13 cellular contexts compared by ENCODE assay signal in the genomic region with DNA sequence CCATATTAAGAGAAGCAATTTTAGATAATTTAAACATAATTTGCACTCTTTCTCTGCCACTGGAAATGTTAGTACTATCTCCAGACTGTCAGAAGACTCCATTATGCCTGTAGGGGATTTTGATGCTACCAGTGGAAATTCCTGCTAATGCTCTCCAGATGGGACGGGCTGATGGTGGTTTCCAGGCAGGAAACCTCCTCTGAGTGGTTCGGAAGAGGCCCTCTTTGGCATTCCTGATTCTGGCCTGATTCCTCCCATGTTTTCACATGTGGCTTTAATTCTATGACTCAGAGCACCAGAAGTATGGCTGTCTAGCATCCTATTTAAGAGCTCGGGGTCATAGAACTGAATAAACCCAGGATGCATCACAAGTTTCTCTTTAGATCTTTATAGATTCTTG.
DNase-seq lines count a peak whose midpoint lies in the region; ATAC-seq and TF ChIP-seq lines count a peak whose summit lies in the region.
"Had no signal": no experiment of that assay in that cellular context is flagged by ENCODE, and none has a peak within 500 bp of the region (broad histone marks: within the 10 kb centered on the region; RNA-seq: fewer than 3 reads in every experiment).

No MANE protein-coding gene starts in this region.

- no peaks in the 10 kb centered on the region for H3K4me1 Mint-ChIP-seq in activated CD4-positive, alpha-beta memory T cell treated with anti-CD3 and anti-CD28 coated beads, Interleukin-2, amount 10 ng/mL, durations not matched to agents 7 days and 5 days
- H3K4me1 Mint-ChIP-seq: activated T-helper 17 cell treated with anti-CD3 and anti-CD28 coated beads, Interleukin-2, amount 50 U/mL, for 72 hours; naive thymus-derived CD4-positive, alpha-beta T cell had no signal

- ATAC-seq in SK-N-SH treated with all-trans-retinoic acid at 6 μM for 48 hours: peak; percentile 93
- peak; percentile 93 for ATAC-seq in sciatic nerve
- no peak for ATAC-seq in HG03342 (IDR thresholded peaks at IDR 0.05; ENCODE audit: unreplicated experiment)
- ATAC-seq in GM19324 (IDR thresholded peaks at IDR 0.05; ENCODE audit: low FRiP score, unreplicated experiment): no peak
- ATAC-seq: activated T-helper 17 cell treated with anti-CD3 and anti-CD28 coated beads, Interleukin-2, amount 50 U/mL, for 72 hours; HepG2; naive thymus-derived CD4-positive, alpha-beta T cell had no signal

- H3K36me3 Mint-ChIP-seq in activated CD4-positive, alpha-beta memory T cell treated with anti-CD3 and anti-CD28 coated beads, Interleukin-2, amount 10 ng/mL, durations not matched to agents 7 days and 5 days (ENCODE audit: low read depth): no peaks in the 10 kb centered on the region
- H3K36me3 Mint-ChIP-seq: naive thymus-derived CD4-positive, alpha-beta T cell had no signal

- no peak for TF ChIP-seq CTCF in fibroblast of villous mesenchyme (IDR thresholded peaks at IDR 0.05; ENCODE audit: insufficient read depth, low read depth, low read length)

- no peak overlapping the region for H3K4me3 ChIP-seq in fibroblast of villous mesenchyme (ENCODE audit: low read depth, low read length)

- POLR2A ChIA-PET in activated CD4-positive, alpha-beta memory T cell treated with anti-CD3 and anti-CD28 coated beads, Interleukin-2, amount 10 ng/mL, durations not matched to agents 7 days and 5 days (lab: Charles Lee): no interaction called here

- no peak overlapping the region for H3K27ac Mint-ChIP-seq in activated CD4-positive, alpha-beta memory T cell treated with anti-CD3 and anti-CD28 coated beads, Interleukin-2, amount 10 ng/mL, durations not matched to agents 7 days and 5 days
- H3K27ac Mint-ChIP-seq: activated T-helper 17 cell treated with anti-CD3 and anti-CD28 coated beads, Interleukin-2, amount 50 U/mL, for 72 hours; naive thymus-derived CD4-positive, alpha-beta T cell had no signal

- no peaks in the 10 kb centered on the region for H3K27me3 Mint-ChIP-seq in activated CD4-positive, alpha-beta memory T cell treated with anti-CD3 and anti-CD28 coated beads, Interleukin-2, amount 10 ng/mL, durations not matched to agents 7 days and 5 days
- H3K27me3 Mint-ChIP-seq: activated T-helper 17 cell treated with anti-CD3 and anti-CD28 coated beads, Interleukin-2, amount 50 U/mL, for 72 hours had no signal

- intact Hi-C loops in sciatic nerve (cut with DNase I): no loop called here

- DNase-seq in GM04503 (ENCODE audit: low read depth) (peak; percentile 90), fibroblast of villous mesenchyme (ENCODE audit: low read depth) (peak; percentile 94), sciatic nerve (ENCODE audit: low spot score) (no peak), globus pallidus (ENCODE audit: low spot score) (no peak)
- DNase-seq in activated CD4-positive, alpha-beta memory T cell treated with anti-CD3 and anti-CD28 coated beads, Interleukin-2, amount 10 ng/mL, durations not matched to agents 7 days and 5 days: no peak
- DNase-seq: dermis blood vessel endothelial cell; naive thymus-derived CD4-positive, alpha-beta T cell; RPMI8226 had no signal

- H3K4me3 Mint-ChIP-seq in activated CD4-positive, alpha-beta memory T cell treated with anti-CD3 and anti-CD28 coated beads, Interleukin-2, amount 10 ng/mL, durations not matched to agents 7 days and 5 days: no peak overlapping the region
- H3K4me3 Mint-ChIP-seq: activated T-helper 17 cell treated with anti-CD3 and anti-CD28 coated beads, Interleukin-2, amount 50 U/mL, for 72 hours; naive thymus-derived CD4-positive, alpha-beta T cell had no signal

- H3K9me3 Mint-ChIP-seq in activated CD4-positive, alpha-beta memory T cell treated with anti-CD3 and anti-CD28 coated beads, Interleukin-2, amount 10 ng/mL, durations not matched to agents 7 days and 5 days: no peaks in the 10 kb centered on the region
- H3K9me3 Mint-ChIP-seq: activated T-helper 17 cell treated with anti-CD3 and anti-CD28 coated beads, Interleukin-2, amount 50 U/mL, for 72 hours had no signal

- CTCF ChIA-PET in activated CD4-positive, alpha-beta memory T cell treated with anti-CD3 and anti-CD28 coated beads, Interleukin-2, amount 10 ng/mL, durations not matched to agents 7 days and 5 days (lab: Charles Lee): no interaction called here

TF ChIP-seq in SK-N-SH treated with all-trans-retinoic acid at 6 μM for 48 hours, 23 proteins besides CTCF, POLR2A, EP300 and RAD21 (continues in another document):
- TF ChIP-seq ISL1 (CRISPR knock-in tag; IDR thresholded peaks at IDR 0.05) (peak; percentile 81), ZC3H10 (CRISPR knock-in tag; IDR thresholded peaks at IDR 0.05) (no peak), CSDC2 (CRISPR knock-in tag; IDR thresholded peaks at IDR 0.05) (no peak), SNAI2 (CRISPR knock-in tag; IDR thresholded peaks at IDR 0.05) (no peak), TOX (CRISPR knock-in tag; IDR thresholded peaks at IDR 0.05; ENCODE audit: borderline replicate concordance) (0 out of 2 replicates have a peak, but pooled peaks have one; percentile 27), PPARA (CRISPR knock-in tag; IDR thresholded peaks at IDR 0.05; ENCODE audit: borderline replicate concordance) (no peak), GLIS3 (CRISPR knock-in tag; IDR thresholded peaks at IDR 0.05) (0 out of 2 replicates have a peak, but pooled peaks have one; percentile 8)
- TF ChIP-seq, protein P1, sequence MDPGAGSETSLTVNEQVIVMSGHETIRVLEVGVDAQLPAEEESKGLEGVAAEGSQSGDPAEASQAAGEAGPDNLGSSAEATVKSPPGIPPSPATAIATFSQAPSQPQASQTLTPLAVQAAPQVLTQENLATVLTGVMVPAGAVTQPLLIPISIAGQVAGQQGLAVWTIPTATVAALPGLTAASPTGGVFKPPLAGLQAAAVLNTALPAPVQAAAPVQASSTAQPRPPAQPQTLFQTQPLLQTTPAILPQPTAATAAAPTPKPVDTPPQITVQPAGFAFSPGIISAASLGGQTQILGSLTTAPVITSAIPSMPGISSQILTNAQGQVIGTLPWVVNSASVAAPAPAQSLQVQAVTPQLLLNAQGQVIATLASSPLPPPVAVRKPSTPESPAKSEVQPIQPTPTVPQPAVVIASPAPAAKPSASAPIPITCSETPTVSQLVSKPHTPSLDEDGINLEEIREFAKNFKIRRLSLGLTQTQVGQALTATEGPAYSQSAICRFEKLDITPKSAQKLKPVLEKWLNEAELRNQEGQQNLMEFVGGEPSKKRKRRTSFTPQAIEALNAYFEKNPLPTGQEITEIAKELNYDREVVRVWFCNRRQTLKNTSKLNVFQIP (CRISPR knock-in tag; IDR thresholded peaks at IDR 0.05; ENCODE audit: borderline replicate concordance, low read depth): 0 out of 2 replicates have a peak, but pooled peaks have one; percentile 38
- TF ChIP-seq, protein P2, sequence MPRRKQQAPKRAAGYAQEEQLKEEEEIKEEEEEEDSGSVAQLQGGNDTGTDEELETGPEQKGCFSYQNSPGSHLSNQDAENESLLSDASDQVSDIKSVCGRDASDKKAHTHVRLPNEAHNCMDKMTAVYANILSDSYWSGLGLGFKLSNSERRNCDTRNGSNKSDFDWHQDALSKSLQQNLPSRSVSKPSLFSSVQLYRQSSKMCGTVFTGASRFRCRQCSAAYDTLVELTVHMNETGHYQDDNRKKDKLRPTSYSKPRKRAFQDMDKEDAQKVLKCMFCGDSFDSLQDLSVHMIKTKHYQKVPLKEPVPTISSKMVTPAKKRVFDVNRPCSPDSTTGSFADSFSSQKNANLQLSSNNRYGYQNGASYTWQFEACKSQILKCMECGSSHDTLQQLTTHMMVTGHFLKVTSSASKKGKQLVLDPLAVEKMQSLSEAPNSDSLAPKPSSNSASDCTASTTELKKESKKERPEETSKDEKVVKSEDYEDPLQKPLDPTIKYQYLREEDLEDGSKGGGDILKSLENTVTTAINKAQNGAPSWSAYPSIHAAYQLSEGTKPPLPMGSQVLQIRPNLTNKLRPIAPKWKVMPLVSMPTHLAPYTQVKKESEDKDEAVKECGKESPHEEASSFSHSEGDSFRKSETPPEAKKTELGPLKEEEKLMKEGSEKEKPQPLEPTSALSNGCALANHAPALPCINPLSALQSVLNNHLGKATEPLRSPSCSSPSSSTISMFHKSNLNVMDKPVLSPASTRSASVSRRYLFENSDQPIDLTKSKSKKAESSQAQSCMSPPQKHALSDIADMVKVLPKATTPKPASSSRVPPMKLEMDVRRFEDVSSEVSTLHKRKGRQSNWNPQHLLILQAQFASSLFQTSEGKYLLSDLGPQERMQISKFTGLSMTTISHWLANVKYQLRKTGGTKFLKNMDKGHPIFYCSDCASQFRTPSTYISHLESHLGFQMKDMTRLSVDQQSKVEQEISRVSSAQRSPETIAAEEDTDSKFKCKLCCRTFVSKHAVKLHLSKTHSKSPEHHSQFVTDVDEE (CRISPR knock-in tag; IDR thresholded peaks at IDR 0.05): peak; percentile 88
- TF ChIP-seq, protein P3, sequence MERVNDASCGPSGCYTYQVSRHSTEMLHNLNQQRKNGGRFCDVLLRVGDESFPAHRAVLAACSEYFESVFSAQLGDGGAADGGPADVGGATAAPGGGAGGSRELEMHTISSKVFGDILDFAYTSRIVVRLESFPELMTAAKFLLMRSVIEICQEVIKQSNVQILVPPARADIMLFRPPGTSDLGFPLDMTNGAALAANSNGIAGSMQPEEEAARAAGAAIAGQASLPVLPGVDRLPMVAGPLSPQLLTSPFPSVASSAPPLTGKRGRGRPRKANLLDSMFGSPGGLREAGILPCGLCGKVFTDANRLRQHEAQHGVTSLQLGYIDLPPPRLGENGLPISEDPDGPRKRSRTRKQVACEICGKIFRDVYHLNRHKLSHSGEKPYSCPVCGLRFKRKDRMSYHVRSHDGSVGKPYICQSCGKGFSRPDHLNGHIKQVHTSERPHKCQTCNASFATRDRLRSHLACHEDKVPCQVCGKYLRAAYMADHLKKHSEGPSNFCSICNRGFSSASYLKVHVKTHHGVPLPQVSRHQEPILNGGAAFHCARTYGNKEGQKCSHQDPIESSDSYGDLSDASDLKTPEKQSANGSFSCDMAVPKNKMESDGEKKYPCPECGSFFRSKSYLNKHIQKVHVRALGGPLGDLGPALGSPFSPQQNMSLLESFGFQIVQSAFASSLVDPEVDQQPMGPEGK (CRISPR knock-in tag; IDR thresholded peaks at IDR 0.05; ENCODE audit: borderline replicate concordance): no peak
- TF ChIP-seq, protein P4, sequence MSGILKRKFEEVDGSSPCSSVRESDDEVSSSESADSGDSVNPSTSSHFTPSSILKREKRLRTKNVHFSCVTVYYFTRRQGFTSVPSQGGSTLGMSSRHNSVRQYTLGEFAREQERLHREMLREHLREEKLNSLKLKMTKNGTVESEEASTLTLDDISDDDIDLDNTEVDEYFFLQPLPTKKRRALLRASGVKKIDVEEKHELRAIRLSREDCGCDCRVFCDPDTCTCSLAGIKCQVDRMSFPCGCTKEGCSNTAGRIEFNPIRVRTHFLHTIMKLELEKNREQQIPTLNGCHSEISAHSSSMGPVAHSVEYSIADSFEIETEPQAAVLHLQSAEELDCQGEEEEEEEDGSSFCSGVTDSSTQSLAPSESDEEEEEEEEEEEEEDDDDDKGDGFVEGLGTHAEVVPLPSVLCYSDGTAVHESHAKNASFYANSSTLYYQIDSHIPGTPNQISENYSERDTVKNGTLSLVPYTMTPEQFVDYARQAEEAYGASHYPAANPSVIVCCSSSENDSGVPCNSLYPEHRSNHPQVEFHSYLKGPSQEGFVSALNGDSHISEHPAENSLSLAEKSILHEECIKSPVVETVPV (CRISPR knock-in tag; IDR thresholded peaks at IDR 0.05): no peak; the same call in 1 of the 2 replicates

Comparison
In these comparisons a context has a peak if more than half of its experiments do, and no peak if none do; other contexts are left out.
1. DNase-seq: peak in GM04503 (single experiment) and fibroblast of villous mesenchyme (single experiment); none in sciatic nerve (single experiment), activated CD4-positive, alpha-beta memory T cell treated with anti-CD3 and anti-CD28 coated beads, Interleukin-2, amount 10 ng/mL, durations not matched to agents 7 days and 5 days (single experiment) and globus pallidus (single experiment).
2. ATAC-seq: peak in SK-N-SH treated with all-trans-retinoic acid at 6 μM for 48 hours (single experiment) and sciatic nerve (single experiment); none in HG03342 (single experiment) and GM19324 (single experiment).